In the genomic region with DNA sequence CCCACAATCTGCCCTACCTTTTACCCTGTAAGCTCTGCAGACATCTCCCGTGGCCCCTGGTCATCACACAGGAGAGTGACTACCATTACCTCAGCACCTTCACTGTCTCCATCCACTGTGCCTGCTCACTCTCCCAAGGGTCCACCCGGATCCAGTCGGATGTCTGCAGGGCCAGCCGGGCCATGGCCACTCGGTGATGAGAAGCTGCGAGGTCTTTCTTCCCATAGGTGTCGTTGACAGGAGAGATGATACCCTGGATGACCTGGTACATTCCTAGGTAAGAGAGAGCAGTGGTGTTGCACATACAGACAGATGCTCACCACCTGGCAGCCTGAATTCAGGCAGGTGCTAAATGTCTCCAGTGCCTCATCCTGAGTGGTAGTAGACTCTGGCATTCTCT, we compare ENCODE assay signal across 2 cellular contexts.
TF ChIP-seq lines count a peak whose summit lies in the region.

No MANE protein-coding gene starts in this region.

TF ChIP-seq in GM23338, 12 proteins besides CTCF, POLR2A, EP300 and RAD21:
- TF ChIP-seq, protein P1, sequence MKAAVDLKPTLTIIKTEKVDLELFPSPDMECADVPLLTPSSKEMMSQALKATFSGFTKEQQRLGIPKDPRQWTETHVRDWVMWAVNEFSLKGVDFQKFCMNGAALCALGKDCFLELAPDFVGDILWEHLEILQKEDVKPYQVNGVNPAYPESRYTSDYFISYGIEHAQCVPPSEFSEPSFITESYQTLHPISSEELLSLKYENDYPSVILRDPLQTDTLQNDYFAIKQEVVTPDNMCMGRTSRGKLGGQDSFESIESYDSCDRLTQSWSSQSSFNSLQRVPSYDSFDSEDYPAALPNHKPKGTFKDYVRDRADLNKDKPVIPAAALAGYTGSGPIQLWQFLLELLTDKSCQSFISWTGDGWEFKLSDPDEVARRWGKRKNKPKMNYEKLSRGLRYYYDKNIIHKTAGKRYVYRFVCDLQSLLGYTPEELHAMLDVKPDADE (IDR thresholded peaks at IDR 0.05), result no peak
- TF ChIP-seq EZH2phosphoT487 (IDR thresholded peaks at IDR 0.05; ENCODE audit: unreplicated experiment), result no peak
- no peak for TF ChIP-seq ZNF331 (CRISPR knock-in tag; IDR thresholded peaks at IDR 0.05; ENCODE audit: low read depth)
- TF ChIP-seq CREB1 (CRISPR knock-in tag; IDR thresholded peaks at IDR 0.05; ENCODE audit: low read depth), result no peak
- TF ChIP-seq POLR2AphosphoS5 (IDR thresholded peaks at IDR 0.05; ENCODE audit: low read depth), result no peak
- TF ChIP-seq EZH2 (IDR thresholded peaks at IDR 0.05; ENCODE audit: low read depth, unreplicated experiment), result no peak
- TF ChIP-seq ZNF114 (CRISPR knock-in tag; IDR thresholded peaks at IDR 0.05), result no peak
- no peak for TF ChIP-seq STAT1 (IDR thresholded peaks at IDR 0.05; ENCODE audit: unreplicated experiment)
- no peak for TF ChIP-seq REST (IDR thresholded peaks at IDR 0.05; ENCODE audit: unreplicated experiment)

TF ChIP-seq in H1, 55 proteins besides CTCF, POLR2A, EP300 and RAD21:
- no peak for TF ChIP-seq CHD2 (IDR thresholded peaks at IDR 0.05; ENCODE audit: low read length)
- TF ChIP-seq PHF8 (conservative IDR thresholded peaks at IDR 0.05; ENCODE audit: low read depth, low read length), result no peak
- no peak for TF ChIP-seq JUN (IDR thresholded peaks at IDR 0.05; ENCODE audit: low read depth, low read length)
- no peak for TF ChIP-seq RFX5 (IDR thresholded peaks at IDR 0.05; ENCODE audit: borderline replicate concordance, low read depth, low read length)
- no peak for TF ChIP-seq NRF1 (IDR thresholded peaks at IDR 0.05; ENCODE audit: low read depth, low read length)
- TF ChIP-seq TCF12 (IDR thresholded peaks at IDR 0.05; ENCODE audit: low read depth, low read length), result no peak
- no peak for TF ChIP-seq SP4 (IDR thresholded peaks at IDR 0.05; ENCODE audit: low read length)
- TF ChIP-seq HDAC6 (IDR thresholded peaks at IDR 0.05; ENCODE audit: low read depth, low read length), result no peak
- TF ChIP-seq, protein P2, sequence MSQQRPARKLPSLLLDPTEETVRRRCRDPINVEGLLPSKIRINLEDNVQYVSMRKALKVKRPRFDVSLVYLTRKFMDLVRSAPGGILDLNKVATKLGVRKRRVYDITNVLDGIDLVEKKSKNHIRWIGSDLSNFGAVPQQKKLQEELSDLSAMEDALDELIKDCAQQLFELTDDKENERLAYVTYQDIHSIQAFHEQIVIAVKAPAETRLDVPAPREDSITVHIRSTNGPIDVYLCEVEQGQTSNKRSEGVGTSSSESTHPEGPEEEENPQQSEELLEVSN (IDR thresholded peaks at IDR 0.05), result no peak
- no peak for TF ChIP-seq BCL11A (IDR thresholded peaks at IDR 0.05; ENCODE audit: low read depth in 2 of 2, low read length in 2 of 2)
- no peak for TF ChIP-seq HDAC2 (IDR thresholded peaks at IDR 0.05; ENCODE audit: borderline replicate concordance in 1 of 2, low read depth in 2 of 2, low read length in 2 of 2)
- no peak for TF ChIP-seq ATF2 (IDR thresholded peaks at IDR 0.05; ENCODE audit: low read length)
- TF ChIP-seq CBX8 (IDR thresholded peaks at IDR 0.05; ENCODE audit: borderline replicate concordance, low read depth, low read length), result no peak
- no peak for TF ChIP-seq SIX5 (IDR thresholded peaks at IDR 0.05; ENCODE audit: low read depth, low read length)
- no peak for TF ChIP-seq JUND (IDR thresholded peaks at IDR 0.05; ENCODE audit: low read length)
- TF ChIP-seq, protein P3, sequence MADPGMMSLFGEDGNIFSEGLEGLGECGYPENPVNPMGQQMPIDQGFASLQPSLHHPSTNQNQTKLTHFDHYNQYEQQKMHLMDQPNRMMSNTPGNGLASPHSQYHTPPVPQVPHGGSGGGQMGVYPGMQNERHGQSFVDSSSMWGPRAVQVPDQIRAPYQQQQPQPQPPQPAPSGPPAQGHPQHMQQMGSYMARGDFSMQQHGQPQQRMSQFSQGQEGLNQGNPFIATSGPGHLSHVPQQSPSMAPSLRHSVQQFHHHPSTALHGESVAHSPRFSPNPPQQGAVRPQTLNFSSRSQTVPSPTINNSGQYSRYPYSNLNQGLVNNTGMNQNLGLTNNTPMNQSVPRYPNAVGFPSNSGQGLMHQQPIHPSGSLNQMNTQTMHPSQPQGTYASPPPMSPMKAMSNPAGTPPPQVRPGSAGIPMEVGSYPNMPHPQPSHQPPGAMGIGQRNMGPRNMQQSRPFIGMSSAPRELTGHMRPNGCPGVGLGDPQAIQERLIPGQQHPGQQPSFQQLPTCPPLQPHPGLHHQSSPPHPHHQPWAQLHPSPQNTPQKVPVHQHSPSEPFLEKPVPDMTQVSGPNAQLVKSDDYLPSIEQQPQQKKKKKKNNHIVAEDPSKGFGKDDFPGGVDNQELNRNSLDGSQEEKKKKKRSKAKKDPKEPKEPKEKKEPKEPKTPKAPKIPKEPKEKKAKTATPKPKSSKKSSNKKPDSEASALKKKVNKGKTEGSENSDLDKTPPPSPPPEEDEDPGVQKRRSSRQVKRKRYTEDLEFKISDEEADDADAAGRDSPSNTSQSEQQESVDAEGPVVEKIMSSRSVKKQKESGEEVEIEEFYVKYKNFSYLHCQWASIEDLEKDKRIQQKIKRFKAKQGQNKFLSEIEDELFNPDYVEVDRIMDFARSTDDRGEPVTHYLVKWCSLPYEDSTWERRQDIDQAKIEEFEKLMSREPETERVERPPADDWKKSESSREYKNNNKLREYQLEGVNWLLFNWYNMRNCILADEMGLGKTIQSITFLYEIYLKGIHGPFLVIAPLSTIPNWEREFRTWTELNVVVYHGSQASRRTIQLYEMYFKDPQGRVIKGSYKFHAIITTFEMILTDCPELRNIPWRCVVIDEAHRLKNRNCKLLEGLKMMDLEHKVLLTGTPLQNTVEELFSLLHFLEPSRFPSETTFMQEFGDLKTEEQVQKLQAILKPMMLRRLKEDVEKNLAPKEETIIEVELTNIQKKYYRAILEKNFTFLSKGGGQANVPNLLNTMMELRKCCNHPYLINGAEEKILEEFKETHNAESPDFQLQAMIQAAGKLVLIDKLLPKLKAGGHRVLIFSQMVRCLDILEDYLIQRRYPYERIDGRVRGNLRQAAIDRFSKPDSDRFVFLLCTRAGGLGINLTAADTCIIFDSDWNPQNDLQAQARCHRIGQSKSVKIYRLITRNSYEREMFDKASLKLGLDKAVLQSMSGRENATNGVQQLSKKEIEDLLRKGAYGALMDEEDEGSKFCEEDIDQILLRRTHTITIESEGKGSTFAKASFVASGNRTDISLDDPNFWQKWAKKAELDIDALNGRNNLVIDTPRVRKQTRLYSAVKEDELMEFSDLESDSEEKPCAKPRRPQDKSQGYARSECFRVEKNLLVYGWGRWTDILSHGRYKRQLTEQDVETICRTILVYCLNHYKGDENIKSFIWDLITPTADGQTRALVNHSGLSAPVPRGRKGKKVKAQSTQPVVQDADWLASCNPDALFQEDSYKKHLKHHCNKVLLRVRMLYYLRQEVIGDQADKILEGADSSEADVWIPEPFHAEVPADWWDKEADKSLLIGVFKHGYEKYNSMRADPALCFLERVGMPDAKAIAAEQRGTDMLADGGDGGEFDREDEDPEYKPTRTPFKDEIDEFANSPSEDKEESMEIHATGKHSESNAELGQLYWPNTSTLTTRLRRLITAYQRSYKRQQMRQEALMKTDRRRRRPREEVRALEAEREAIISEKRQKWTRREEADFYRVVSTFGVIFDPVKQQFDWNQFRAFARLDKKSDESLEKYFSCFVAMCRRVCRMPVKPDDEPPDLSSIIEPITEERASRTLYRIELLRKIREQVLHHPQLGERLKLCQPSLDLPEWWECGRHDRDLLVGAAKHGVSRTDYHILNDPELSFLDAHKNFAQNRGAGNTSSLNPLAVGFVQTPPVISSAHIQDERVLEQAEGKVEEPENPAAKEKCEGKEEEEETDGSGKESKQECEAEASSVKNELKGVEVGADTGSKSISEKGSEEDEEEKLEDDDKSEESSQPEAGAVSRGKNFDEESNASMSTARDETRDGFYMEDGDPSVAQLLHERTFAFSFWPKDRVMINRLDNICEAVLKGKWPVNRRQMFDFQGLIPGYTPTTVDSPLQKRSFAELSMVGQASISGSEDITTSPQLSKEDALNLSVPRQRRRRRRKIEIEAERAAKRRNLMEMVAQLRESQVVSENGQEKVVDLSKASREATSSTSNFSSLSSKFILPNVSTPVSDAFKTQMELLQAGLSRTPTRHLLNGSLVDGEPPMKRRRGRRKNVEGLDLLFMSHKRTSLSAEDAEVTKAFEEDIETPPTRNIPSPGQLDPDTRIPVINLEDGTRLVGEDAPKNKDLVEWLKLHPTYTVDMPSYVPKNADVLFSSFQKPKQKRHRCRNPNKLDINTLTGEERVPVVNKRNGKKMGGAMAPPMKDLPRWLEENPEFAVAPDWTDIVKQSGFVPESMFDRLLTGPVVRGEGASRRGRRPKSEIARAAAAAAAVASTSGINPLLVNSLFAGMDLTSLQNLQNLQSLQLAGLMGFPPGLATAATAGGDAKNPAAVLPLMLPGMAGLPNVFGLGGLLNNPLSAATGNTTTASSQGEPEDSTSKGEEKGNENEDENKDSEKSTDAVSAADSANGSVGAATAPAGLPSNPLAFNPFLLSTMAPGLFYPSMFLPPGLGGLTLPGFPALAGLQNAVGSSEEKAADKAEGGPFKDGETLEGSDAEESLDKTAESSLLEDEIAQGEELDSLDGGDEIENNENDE (IDR thresholded peaks at IDR 0.05; ENCODE audit: insufficient replicate concordance, low read length), result no peak
- TF ChIP-seq SIRT6 (IDR thresholded peaks at IDR 0.05; ENCODE audit: low read length), result no peak
- no peak for TF ChIP-seq FOSL1 (IDR thresholded peaks at IDR 0.05; ENCODE audit: insufficient read depth, low read depth, low read length)
- TF ChIP-seq KDM5A (IDR thresholded peaks at IDR 0.05; ENCODE audit: low read length), result no peak
